17 cellular contexts compared by ENCODE assay signal in genomic region chr21:23607782-23608181, GRCh38.
A peak's percentile ranks its signal among the peaks of the same experiment; 100 is the strongest.
DNase-seq lines count a peak whose midpoint lies in the region; ATAC-seq and TF ChIP-seq lines count a peak whose summit lies in the region.
"Had no signal": no experiment of that assay in that cellular context is flagged by ENCODE, and none has a peak within 500 bp of the region (broad histone marks: within the 10 kb centered on the region; RNA-seq: fewer than 3 reads in every experiment).

No MANE protein-coding gene starts in this region.

- no peak overlapping the region for H3K9ac ChIP-seq in SK-N-SH
- H3K9ac ChIP-seq: BLaER1 had no signal

- H3K4me3 ChIP-seq in SK-N-SH (ENCODE audit: low read depth in 2 of 2, low read length in 1 of 2) = no peak overlapping the region
- no peak overlapping the region for H3K4me3 ChIP-seq in transverse colon
- H3K4me3 ChIP-seq: BLaER1, GM12878 had no signal

- no peak overlapping the region for H3K27ac ChIP-seq in SK-N-SH (ENCODE audit: low read depth in 2 of 2, low read length in 1 of 2)
- H3K27ac ChIP-seq in transverse colon = no peak overlapping the region
- H3K27ac ChIP-seq: BLaER1 had no signal

- H3K79me2 ChIP-seq in SK-N-SH (ENCODE audit: insufficient read depth) = no peaks in the 10 kb centered on the region

- H3K4me2 ChIP-seq in SK-N-SH = no peak overlapping the region
- H3K4me2 ChIP-seq: BLaER1 had no signal

- no peak for ATAC-seq in SK-N-SH treated with all-trans-retinoic acid at 6 μM for 48 hours
- ATAC-seq: GM12878 had no signal

- H3F3A ChIP-seq in SK-N-SH (replicated peaks; ENCODE audit: insufficient read depth) = no peaks in the 10 kb centered on the region

- in situ Hi-C loops in transverse colon (cut with MboI; ENCODE audit: low pct_ligation_motif_present in 1 of 4, low pct_unique_long_range_greater_than_20kb in 1 of 4, low sequenced_read_pairs in 3 of 4) = no loop called here

- no peak for TF ChIP-seq RAD21 in SK-N-SH (IDR thresholded peaks at IDR 0.05; ENCODE audit: low read length)

- H3K9me2 ChIP-seq in SK-N-SH = no peaks in the 10 kb centered on the region

- DNase-seq in SK-N-SH = no peak
- peak; percentile 71 for DNase-seq in SK-N-DZ (ENCODE audit: low spot score)
- no peak for DNase-seq in transverse colon
- DNase-seq in GM03348 (ENCODE audit: low spot score) = no peak
- DNase-seq: 8988T; ACHN; BE2C; C1 segment of cervical spinal cord; CD4-positive, alpha-beta memory T cell; CD4-positive, CD25-positive, alpha-beta regulatory T cell; CD8-positive, alpha-beta memory T cell; COR-L47; DMS79 treated with DMSO at 0.1 percent for 48 hours; GF-D8 had no signal

- H3K27me3 ChIP-seq in SK-N-SH (ENCODE audit: insufficient read depth) (no peaks in the 10 kb centered on the region), transverse colon (no peaks in the 10 kb centered on the region)
- H3K27me3 ChIP-seq: BE2C, BLaER1 had no signal

- intact Hi-C loops in transverse colon (cut with DNase I; ENCODE audit: low total_unique reads) = no loop called here

- POLR2A ChIA-PET in SK-N-SH (lab: Yijun Ruan, JAX) = no interaction called here

- H4K20me1 ChIP-seq in SK-N-SH (ENCODE audit: insufficient read depth) = no peaks in the 10 kb centered on the region
- H4K20me1 ChIP-seq: BLaER1 had no signal

- CTCF ChIA-PET in SK-N-SH (lab: Yijun Ruan, JAX) = no interaction called here

- TF ChIP-seq POLR2A in transverse colon (IDR thresholded peaks at IDR 0.05) = no peak

- no peak overlapping the region for H2AFZ ChIP-seq in SK-N-SH (ENCODE audit: low read depth)

- H3K9me3 ChIP-seq in SK-N-SH = no peaks in the 10 kb centered on the region
- H3K9me3 ChIP-seq in transverse colon = no peaks in the 10 kb centered on the region
- H3K9me3 ChIP-seq: BE2C, BLaER1 had no signal

- no peak for TF ChIP-seq EP300 in SK-N-SH (IDR thresholded peaks at IDR 0.05; ENCODE audit: borderline replicate concordance in 1 of 2, low read depth in 1 of 2, low read length in 1 of 2)
- no peak for TF ChIP-seq EP300 in transverse colon (IDR thresholded peaks at IDR 0.05; ENCODE audit: low read depth)

- no peaks in the 10 kb centered on the region for H3K36me3 ChIP-seq in SK-N-SH (replicated peaks in 1 of 2; ENCODE audit: control insufficient read depth in 1 of 2, insufficient read depth in 2 of 2, low read length in 1 of 2)
- H3K36me3 ChIP-seq in transverse colon = no peaks in the 10 kb centered on the region
- H3K36me3 ChIP-seq: BE2C, BLaER1 had no signal

- no peak for TF ChIP-seq CTCF in SK-N-SH (IDR thresholded peaks at IDR 0.05)
- TF ChIP-seq CTCF in transverse colon (IDR thresholded peaks at IDR 0.05) = no peak

- WGBS in SK-N-SH (ENCODE audit: low lambda C conversion rate) = 11% methylated on average over 1 of the region's 1 CpG
- WGBS in transverse colon (ENCODE audit: low coverage in 1 of 2), 2 donors = 66 to 71% methylated on average over 1 of the region's 1 CpG

- no peaks in the 10 kb centered on the region for H3K4me1 ChIP-seq in SK-N-SH (ENCODE audit: control insufficient read depth in 1 of 2, insufficient read depth in 2 of 2, low read depth in 1 of 2, low read length in 1 of 2)
- no peaks in the 10 kb centered on the region for H3K4me1 ChIP-seq in transverse colon
- H3K4me1 ChIP-seq: BE2C, BLaER1 had no signal

TF ChIP-seq in SK-N-SH treated with all-trans-retinoic acid at 6 μM for 48 hours, 23 proteins besides CTCF, POLR2A, EP300 and RAD21 (continues in another document):
- TF ChIP-seq TSHZ2 (CRISPR knock-in tag; IDR thresholded peaks at IDR 0.05) = peak; percentile 18; the same call in 1 of the 2 replicates
- TF ChIP-seq ESRRG (CRISPR knock-in tag; IDR thresholded peaks at IDR 0.05) = no peak
- no peak for TF ChIP-seq ARNTL (CRISPR knock-in tag; IDR thresholded peaks at IDR 0.05; ENCODE audit: borderline replicate concordance, low read depth)
- TF ChIP-seq PATZ1 (CRISPR knock-in tag; IDR thresholded peaks at IDR 0.05; ENCODE audit: borderline replicate concordance) = peak; percentile 54; the same call in 1 of the 2 replicates
- no peak for TF ChIP-seq TOX (CRISPR knock-in tag; IDR thresholded peaks at IDR 0.05; ENCODE audit: borderline replicate concordance)

TF ChIP-seq in SK-N-SH, 30 proteins besides CTCF, POLR2A, EP300 and RAD21:
- TF ChIP-seq MEF2A (IDR thresholded peaks at IDR 0.05; ENCODE audit: borderline replicate concordance, low read depth) = no peak
- no peak for TF ChIP-seq TAF1 (IDR thresholded peaks at IDR 0.05; ENCODE audit: borderline replicate concordance, low read depth, low read length)
- TF ChIP-seq, protein P1, sequence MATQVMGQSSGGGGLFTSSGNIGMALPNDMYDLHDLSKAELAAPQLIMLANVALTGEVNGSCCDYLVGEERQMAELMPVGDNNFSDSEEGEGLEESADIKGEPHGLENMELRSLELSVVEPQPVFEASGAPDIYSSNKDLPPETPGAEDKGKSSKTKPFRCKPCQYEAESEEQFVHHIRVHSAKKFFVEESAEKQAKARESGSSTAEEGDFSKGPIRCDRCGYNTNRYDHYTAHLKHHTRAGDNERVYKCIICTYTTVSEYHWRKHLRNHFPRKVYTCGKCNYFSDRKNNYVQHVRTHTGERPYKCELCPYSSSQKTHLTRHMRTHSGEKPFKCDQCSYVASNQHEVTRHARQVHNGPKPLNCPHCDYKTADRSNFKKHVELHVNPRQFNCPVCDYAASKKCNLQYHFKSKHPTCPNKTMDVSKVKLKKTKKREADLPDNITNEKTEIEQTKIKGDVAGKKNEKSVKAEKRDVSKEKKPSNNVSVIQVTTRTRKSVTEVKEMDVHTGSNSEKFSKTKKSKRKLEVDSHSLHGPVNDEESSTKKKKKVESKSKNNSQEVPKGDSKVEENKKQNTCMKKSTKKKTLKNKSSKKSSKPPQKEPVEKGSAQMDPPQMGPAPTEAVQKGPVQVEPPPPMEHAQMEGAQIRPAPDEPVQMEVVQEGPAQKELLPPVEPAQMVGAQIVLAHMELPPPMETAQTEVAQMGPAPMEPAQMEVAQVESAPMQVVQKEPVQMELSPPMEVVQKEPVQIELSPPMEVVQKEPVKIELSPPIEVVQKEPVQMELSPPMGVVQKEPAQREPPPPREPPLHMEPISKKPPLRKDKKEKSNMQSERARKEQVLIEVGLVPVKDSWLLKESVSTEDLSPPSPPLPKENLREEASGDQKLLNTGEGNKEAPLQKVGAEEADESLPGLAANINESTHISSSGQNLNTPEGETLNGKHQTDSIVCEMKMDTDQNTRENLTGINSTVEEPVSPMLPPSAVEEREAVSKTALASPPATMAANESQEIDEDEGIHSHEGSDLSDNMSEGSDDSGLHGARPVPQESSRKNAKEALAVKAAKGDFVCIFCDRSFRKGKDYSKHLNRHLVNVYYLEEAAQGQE (IDR thresholded peaks at IDR 0.05; ENCODE audit: low read depth, low read length) = no peak
- no peak for TF ChIP-seq FOXJ3 (CRISPR knock-in tag; IDR thresholded peaks at IDR 0.05)
- no peak for TF ChIP-seq RFX5 (IDR thresholded peaks at IDR 0.05; ENCODE audit: low read length)
- TF ChIP-seq FOSL2 (IDR thresholded peaks at IDR 0.05; ENCODE audit: borderline replicate concordance, low read depth) = no peak
- TF ChIP-seq SMC3 (IDR thresholded peaks at IDR 0.05; ENCODE audit: low read depth, low read length) = no peak
- no peak for TF ChIP-seq POLR2AphosphoS5 (IDR thresholded peaks at IDR 0.05; ENCODE audit: low read depth, low read length)
- no peak for TF ChIP-seq GATA2 (CRISPR knock-in tag; IDR thresholded peaks at IDR 0.05)
- no peak for TF ChIP-seq NFIC (IDR thresholded peaks at IDR 0.05; ENCODE audit: borderline replicate concordance)
- TF ChIP-seq, protein P2, sequence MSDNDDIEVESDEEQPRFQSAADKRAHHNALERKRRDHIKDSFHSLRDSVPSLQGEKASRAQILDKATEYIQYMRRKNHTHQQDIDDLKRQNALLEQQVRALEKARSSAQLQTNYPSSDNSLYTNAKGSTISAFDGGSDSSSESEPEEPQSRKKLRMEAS (IDR thresholded peaks at IDR 0.05; ENCODE audit: low read depth) = no peak
- no peak for TF ChIP-seq PBX3 (IDR thresholded peaks at IDR 0.05)
- TF ChIP-seq RCOR1 (IDR thresholded peaks at IDR 0.05; ENCODE audit: low read length) = no peak
- no peak for TF ChIP-seq MXI1 (IDR thresholded peaks at IDR 0.05; ENCODE audit: low read depth, low read length)
